In genomic region chr19:2043864-2044708, GRCh38 we compare ENCODE assay signal across 10 cellular contexts. TPM values are rescaled to one million over a fixed set of nuclear protein-coding genes. Genes with fewer than 3 reads are reported as not detected.
A peak's percentile ranks its signal among the peaks of the same experiment; 100 is the strongest.
DNase-seq lines count a peak whose midpoint lies in the region; ATAC-seq and TF ChIP-seq lines count a peak whose summit lies in the region.
"Had no signal": no experiment of that assay in that cellular context is flagged by ENCODE, and none has a peak within 500 bp of the region (broad histone marks: within the 10 kb centered on the region; RNA-seq: fewer than 3 reads in every experiment).

No MANE protein-coding gene starts in this region.

- H3K4me3 ChIP-seq in CD8-positive, alpha-beta memory T cell (ENCODE audit: low read length), result no peak overlapping the region
- H3K4me3 ChIP-seq in OCI-LY3 (ENCODE audit: low read length) (peak overlapping the region; percentile 30), prostate gland (no peak overlapping the region)

- peak overlapping the region; percentile 71 to 97 (median 94) for H3K27ac Mint-ChIP-seq in CD8-positive, alpha-beta memory T cell
- H3K27ac Mint-ChIP-seq in effector memory CD8-positive, alpha-beta T cell, result peak overlapping the region; percentile 96

- peaks cover 71% of the 10 kb centered on the region for H3K4me1 ChIP-seq in CD8-positive, alpha-beta memory T cell (ENCODE audit: insufficient read depth, low read length)
- H3K4me1 ChIP-seq in OCI-LY3 (ENCODE audit: low read length) (peaks cover 79% of the 10 kb centered on the region), prostate gland (replicated peaks) (peaks cover 67% of the 10 kb centered on the region)

- TF ChIP-seq CTCF in OCI-LY3 (IDR thresholded peaks at IDR 0.05; ENCODE audit: low read depth, low read length) (peak; percentile 12; the same call in 1 of the 2 replicates), prostate gland (IDR thresholded peaks at IDR 0.05) (no peak), GM10266 (IDR thresholded peaks at IDR 0.05; ENCODE audit: control insufficient read depth, insufficient read depth, low read depth, missing control alignments) (no peak)

- POLR2A ChIA-PET in CD8-positive, alpha-beta memory T cell (lab: Charles Lee), result interaction anchor here (0.9 kb wide), 1 partner anchor 8 kb away, joined by 4 read pairs; no protein-coding TSS in a partner anchor

- no peak for TF ChIP-seq POLR2A in prostate gland (IDR thresholded peaks at IDR 0.05)

- peaks cover 15 to 57% (median 20%) of the 10 kb centered on the region in 3 donors for H3K4me1 Mint-ChIP-seq in CD8-positive, alpha-beta memory T cell
- H3K4me1 Mint-ChIP-seq in effector memory CD8-positive, alpha-beta T cell (ENCODE audit: low read depth in 2 of 2), result peaks cover 22 to 45% of the 10 kb centered on the region in 2 donors

- peak overlapping the region; percentile 98 for H3K4me2 ChIP-seq in OCI-LY3 (ENCODE audit: low read length)

- 78% methylated on average over 14 of the region's 14 CpGs for WGBS in prostate gland

- peak overlapping the region in 5 of 7 donors; percentile 13 to 74 (median 15) for H3K4me3 Mint-ChIP-seq in CD8-positive, alpha-beta memory T cell
- peak overlapping the region; percentile 37 to 70 for H3K4me3 Mint-ChIP-seq in effector memory CD8-positive, alpha-beta T cell

- no peaks in the 10 kb centered on the region for H3K27me3 ChIP-seq in CD8-positive, alpha-beta memory T cell (ENCODE audit: insufficient read depth, low read length, poor library complexity, severe bottlenecking)
- H3K27me3 ChIP-seq in OCI-LY3 (ENCODE audit: low read depth, low read length) (no peaks in the 10 kb centered on the region), prostate gland (replicated peaks; ENCODE audit: insufficient read depth) (no peaks in the 10 kb centered on the region)

- intact Hi-C loops in prostate gland (cut with DNase I), result no loop called here

- no peak overlapping the region for H2AFZ ChIP-seq in OCI-LY3 (ENCODE audit: low read depth, low read length)

- no peak for ATAC-seq in effector memory CD8-positive, alpha-beta T cell (replicated peaks)
- ATAC-seq in GM21423 (IDR thresholded peaks at IDR 0.05; ENCODE audit: unreplicated experiment), result no peak

- CTCF ChIA-PET in CD8-positive, alpha-beta memory T cell (lab: Charles Lee), result interaction anchor here (0.9 to 1.4 kb wide), 3 partner anchors 9 to 26 kb away, joined by 3 to 4 read pairs (median 3); no protein-coding TSS in a partner anchor

- DNase-seq in CD8-positive, alpha-beta memory T cell, result peak in 2 of 5 donors; percentile 24 to 38
- DNase-seq in effector memory CD8-positive, alpha-beta T cell, result no peak
- DNase-seq in prostate gland (ENCODE audit: low spot score) (no peak), GM10266 (ENCODE audit: extremely low spot score) (no peak), iPS-NIHi11 (ENCODE audit: low spot score) (no peak), NCI-H1092 (lab: John Stamatoyannopoulos, UW) (no peak)
- DNase-seq: GF-D8, NCI-H510A treated with DMSO at 0.1 percent for 48 hours had no signal

- H3K36me3 ChIP-seq in CD8-positive, alpha-beta memory T cell (ENCODE audit: insufficient read depth, low read length), result peaks cover 26% of the 10 kb centered on the region
- H3K36me3 ChIP-seq in OCI-LY3 (replicated peaks; ENCODE audit: low read depth, low read length) (peaks cover 84% of the 10 kb centered on the region), prostate gland (peaks cover 9 to 12% of the 10 kb centered on the region in 2 donors)

- H4K20me1 ChIP-seq in OCI-LY3 (ENCODE audit: insufficient read depth, low read length), result peaks cover 96% of the 10 kb centered on the region

- no peak overlapping the region for H3K9ac ChIP-seq in OCI-LY3 (ENCODE audit: low read length)

- peak overlapping the region; percentile 90 for H3K27ac ChIP-seq in CD8-positive, alpha-beta memory T cell (ENCODE audit: low read depth, low read length)
- H3K27ac ChIP-seq in OCI-LY3 (ENCODE audit: low read length) (peak overlapping the region; percentile 31), prostate gland (peak overlapping the region; percentile 99 to 100)

- no peaks in the 10 kb centered on the region for H3K9me3 ChIP-seq in CD8-positive, alpha-beta memory T cell (ENCODE audit: low read length)
- H3K9me3 ChIP-seq in OCI-LY3 (ENCODE audit: insufficient read depth, low read length) (no peaks in the 10 kb centered on the region), prostate gland (no peaks in the 10 kb centered on the region)

- no peaks in the 10 kb centered on the region for H3K9me3 Mint-ChIP-seq in CD8-positive, alpha-beta memory T cell
- no peaks in the 10 kb centered on the region for H3K9me3 Mint-ChIP-seq in effector memory CD8-positive, alpha-beta T cell

- H3K79me2 ChIP-seq in OCI-LY3 (ENCODE audit: low read length), result peaks cover 81% of the 10 kb centered on the region

- peaks cover 0 to 3% of the 10 kb centered on the region in 2 donors for H3K27me3 Mint-ChIP-seq in CD8-positive, alpha-beta memory T cell
- H3K27me3 Mint-ChIP-seq in effector memory CD8-positive, alpha-beta T cell, result no peaks in the 10 kb centered on the region

- H3K36me3 Mint-ChIP-seq in CD8-positive, alpha-beta memory T cell, result peaks cover 0 to 55% (median 0%) of the 10 kb centered on the region in 3 donors
- peaks cover 95% of the 10 kb centered on the region for H3K36me3 Mint-ChIP-seq in effector memory CD8-positive, alpha-beta T cell (ENCODE audit: insufficient read depth)

RNA-seq across cellular contexts. Expression of gene MKNK2, which starts 7.0 kb away (rescaled TPM):
- total RNA-seq in CD8-positive, alpha-beta memory T cell, result 100 to 1,000 TPM; 137 to 147 TPM
- 50.8 TPM for polyA plus RNA-seq in CD8-positive, alpha-beta memory T cell
- total RNA-seq in prostate gland, result 100 to 1,000 TPM; 141 to 189 TPM

RNA-seq across cellular contexts. Expression of gene BTBD2, which starts 28.6 kb away (rescaled TPM):
- total RNA-seq in CD8-positive, alpha-beta memory T cell, result 10 to 100 TPM; 18.6 to 22.5 TPM
- polyA plus RNA-seq in CD8-positive, alpha-beta memory T cell, result 5.3 TPM
- 100 to 1,000 TPM; 116 to 136 TPM for total RNA-seq in prostate gland

RNA-seq across cellular contexts. Expression of gene MOB3A, which starts 52.0 kb away (rescaled TPM):
- total RNA-seq in CD8-positive, alpha-beta memory T cell, result 100 to 1,000 TPM; 171 to 188 TPM
- 106 TPM for polyA plus RNA-seq in CD8-positive, alpha-beta memory T cell
- total RNA-seq in prostate gland, result 10 to 100 TPM; 40.1 to 43.5 TPM

RNA-seq across cellular contexts. Expression of gene IZUMO4, which starts 52.6 kb away (rescaled TPM):
- total RNA-seq in CD8-positive, alpha-beta memory T cell, result 1 to 10 TPM; 8.9 to 9.7 TPM
- 0.58 TPM for polyA plus RNA-seq in CD8-positive, alpha-beta memory T cell
- total RNA-seq in prostate gland, result 10 to 100 TPM; 11.8 to 50.2 TPM

Comparison
In these comparisons a context has a peak if more than half of its experiments do, and no peak if none do; other contexts are left out.
1. H3K27ac ChIP-seq: peak in every context shown above with its lines; median percentile 100 in prostate gland; 90 in CD8-positive, alpha-beta memory T cell; 31 in OCI-LY3.
2. RNA of gene BTBD2, which starts 28.6 kb away (total RNA-seq): 116 to 136 TPM in prostate gland; 18.6 to 22.5 TPM in CD8-positive, alpha-beta memory T cell; every median in the first group is over 4 times any median in the second.